8 cellular contexts compared by ENCODE assay signal in the genomic region with DNA sequence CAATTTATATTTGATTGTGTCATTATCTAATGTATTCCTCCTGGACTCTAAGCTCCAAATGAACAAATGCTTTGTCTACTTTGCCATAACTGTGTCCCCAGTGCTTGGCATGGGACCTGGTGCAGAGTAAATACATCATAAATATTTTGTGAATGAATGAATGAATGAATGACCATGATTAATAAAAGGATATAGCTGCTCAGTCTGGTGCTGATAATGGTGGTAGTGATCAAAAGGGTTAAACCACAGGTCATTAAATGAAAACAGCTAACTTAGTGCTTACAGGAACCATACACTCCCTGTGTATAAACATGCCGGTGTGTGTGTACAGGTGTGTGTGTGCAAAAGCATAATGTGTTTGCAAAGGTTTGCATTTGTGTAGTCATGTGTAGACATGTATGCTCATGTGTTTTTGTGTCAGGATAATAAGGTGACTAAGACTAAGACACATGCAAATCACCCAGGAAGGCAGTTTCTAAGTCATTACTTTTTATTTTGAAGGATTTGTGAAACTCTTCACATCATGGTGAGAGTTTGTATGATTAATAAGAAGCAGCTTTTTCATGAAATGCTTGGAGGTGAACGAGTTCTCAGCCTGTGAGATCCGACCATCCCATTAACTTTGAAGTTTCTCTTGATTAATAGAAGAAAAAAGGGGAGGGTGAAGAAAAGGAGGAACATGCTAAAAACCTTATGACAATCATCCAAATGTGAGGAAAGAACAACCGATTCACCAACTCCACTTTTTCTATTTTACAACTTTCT. TPM values are rescaled to one million over a fixed set of nuclear protein-coding genes. Genes with fewer than 3 reads are reported as not detected.
DNase-seq lines count a peak whose midpoint lies in the region; ATAC-seq, FAIRE-seq and TF ChIP-seq lines count a peak whose summit lies in the region.

No MANE protein-coding gene starts in this region.

- H3K9me3 ChIP-seq in right cardiac atrium (ENCODE audit: control insufficient read depth, low read length) (no peaks in the 10 kb centered on the region), astrocyte (ENCODE audit: insufficient read depth, low read depth, low read length) (no peaks in the 10 kb centered on the region)

- H3K9me3 Mint-ChIP-seq in astrocyte (ENCODE audit: unreplicated experiment) = no peaks in the 10 kb centered on the region

- H3K9ac ChIP-seq in astrocyte (ENCODE audit: low read length) = peak overlapping the region; percentile 82

- DNase-seq in right cardiac atrium (no peak), left ventricle myocardium superior (no peak), astrocyte (ENCODE audit: low read depth) (no peak), SHP77 treated with DMSO at 0.1 percent for 48 hours (lab: John Stamatoyannopoulos, UW) (no peak), NCI-H69 (lab: John Stamatoyannopoulos, UW) (no peak)
- no peak for DNase-seq in activated CD8-positive, alpha-beta memory T cell treated with anti-CD3 and anti-CD28 coated beads, Interleukin-2, amount 50 U/mL, for 48 hours
- no peak for DNase-seq in activated naive CD4-positive, alpha-beta T cell treated with anti-CD3 and anti-CD28 coated beads, Interleukin-2, amount 50 U/mL, for 16 hours

- H3K4me1 ChIP-seq in right cardiac atrium (ENCODE audit: control insufficient read depth, insufficient read depth, low read length) = peaks cover 19% of the 10 kb centered on the region
- peaks cover 55% of the 10 kb centered on the region for H3K4me1 ChIP-seq in astrocyte (ENCODE audit: insufficient read depth, low read length)

- no peak for TF ChIP-seq CTCF in astrocyte (IDR thresholded peaks at IDR 0.05; ENCODE audit: insufficient read depth, low read depth, low read length)

- H3K4me1 Mint-ChIP-seq in astrocyte (ENCODE audit: low read depth, unreplicated experiment) = peaks cover 69% of the 10 kb centered on the region

- H3K36me3 Mint-ChIP-seq in astrocyte (ENCODE audit: low read depth, unreplicated experiment) = peaks cover 36% of the 10 kb centered on the region

- peak overlapping the region; percentile 23 for H3K4me3 Mint-ChIP-seq in astrocyte (ENCODE audit: unreplicated experiment)

- intact Hi-C loops in right cardiac atrium (cut with DNase I) = loop anchor here in 1 of 4 donors (2.0 kb wide), 1 partner anchor 79 kb away; no protein-coding TSS in a partner anchor
- intact Hi-C loops in left ventricle myocardium superior (cut with micrococcal nuclease) = loop anchor here (5.0 kb wide), 1 partner anchor 80 kb away; no protein-coding TSS in a partner anchor

- peaks cover 54% of the 10 kb centered on the region for H3K36me3 ChIP-seq in astrocyte (ENCODE audit: insufficient read depth, low read length)

- H4K20me1 ChIP-seq in astrocyte (ENCODE audit: insufficient read depth, low read length) = peaks cover 61% of the 10 kb centered on the region

- no peak for ATAC-seq in right cardiac atrium
- ATAC-seq in left ventricle myocardium superior = no peak
- ATAC-seq in HG03039 (IDR thresholded peaks at IDR 0.05; ENCODE audit: unreplicated experiment) = peak; percentile 57

- H3K27me3 Mint-ChIP-seq in astrocyte (ENCODE audit: low read depth, unreplicated experiment) = no peaks in the 10 kb centered on the region

- H3K4me2 ChIP-seq in astrocyte (ENCODE audit: low read length) = no peak overlapping the region

- no peak overlapping the region for H3K4me3 ChIP-seq in right cardiac atrium (ENCODE audit: low read length)
- H3K4me3 ChIP-seq in astrocyte (ENCODE audit: insufficient read depth, low read depth, low read length) = no peak overlapping the region

- peaks cover 18% of the 10 kb centered on the region for H3K79me2 ChIP-seq in astrocyte (ENCODE audit: insufficient read depth, low read length)

- 60% methylated on average over 4 of the region's 4 CpGs for WGBS in right cardiac atrium

- H3K27ac Mint-ChIP-seq in astrocyte (ENCODE audit: unreplicated experiment) = peak overlapping the region; percentile 92

- no peak for FAIRE-seq in astrocyte (lab: Jason Lieb, UNC)

- no peaks in the 10 kb centered on the region for H3K27me3 ChIP-seq in right cardiac atrium (ENCODE audit: control insufficient read depth, insufficient read depth)
- no peaks in the 10 kb centered on the region for H3K27me3 ChIP-seq in astrocyte (ENCODE audit: insufficient read depth, low read length)

- H3K27ac ChIP-seq in right cardiac atrium (ENCODE audit: low read length) = peak overlapping the region; percentile 60
- peak overlapping the region; percentile 95 for H3K27ac ChIP-seq in astrocyte (ENCODE audit: low read depth, low read length)

- H2AFZ ChIP-seq in astrocyte (ENCODE audit: low read depth, low read length) = no peak overlapping the region

RNA-seq across cellular contexts. Expression of gene SPARC, which starts 24.6 kb away (rescaled TPM):
- total RNA-seq in right cardiac atrium = 100 to 1,000 TPM; 440 to 896 (median 629) TPM
- polyA plus RNA-seq in right cardiac atrium = 301 TPM
- total RNA-seq in left ventricle myocardium superior = 439 TPM
- total RNA-seq in astrocyte = 15,667 and 20,724 TPM in 2 replicates

Comparison
In these comparisons a context has a peak if more than half of its experiments do, and no peak if none do; other contexts are left out.
1. RNA of gene SPARC, which starts 24.6 kb away (total RNA-seq): 15,667 to 20,724 TPM in astrocyte; 440 to 896 TPM in right cardiac atrium and 439 TPM in left ventricle myocardium superior (single experiment); every median in the first group is over 10 times any median in the second.